Comparison of ENCODE assay signal across 1 cellular context in genomic region chr3:187782008-187782407, GRCh38.
TF ChIP-seq lines count a peak whose summit lies in the region.

No MANE protein-coding gene starts in this region.

TF ChIP-seq in neural cell, 6 proteins besides CTCF, POLR2A, EP300 and RAD21:
- TF ChIP-seq REST (IDR thresholded peaks at IDR 0.05; ENCODE audit: borderline replicate concordance) (peak; percentile 56), POLR2AphosphoS5 (IDR thresholded peaks at IDR 0.05) (peak; percentile 86), MXI1 (conservative IDR thresholded peaks at IDR 0.05; ENCODE audit: poor library complexity, severe bottlenecking) (no peak), TAF1 (IDR thresholded peaks at IDR 0.05; ENCODE audit: low read depth) (no peak)
